In the genomic region with DNA sequence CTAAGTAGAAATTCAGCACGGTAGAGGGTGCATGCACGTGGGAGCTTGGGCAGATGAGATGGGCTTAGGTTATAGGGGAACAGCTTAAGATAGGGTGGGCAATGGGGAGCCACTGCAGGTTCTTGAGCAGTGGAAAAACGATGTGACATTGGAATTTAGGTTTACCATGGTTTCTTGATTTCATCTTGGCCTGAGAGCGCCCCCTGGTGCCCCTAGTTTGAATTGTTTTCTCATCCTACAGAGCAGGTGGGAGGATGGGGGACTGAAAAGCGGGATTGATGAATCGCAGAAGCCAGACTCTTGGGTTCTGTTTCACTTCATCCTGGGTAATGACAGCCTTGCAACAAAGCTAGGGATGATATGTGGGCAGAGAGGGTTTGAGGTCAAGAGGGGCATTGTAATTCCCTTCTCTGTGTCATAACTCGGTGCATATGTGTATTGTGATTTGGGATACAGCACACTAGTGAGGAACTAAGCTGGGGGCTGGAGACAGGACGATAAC, we compare ENCODE assay signal across 8 cellular contexts. TPM values are rescaled to one million over a fixed set of nuclear protein-coding genes. Genes with fewer than 3 reads are reported as not detected.
DNase-seq lines count a peak whose midpoint lies in the region; ATAC-seq, FAIRE-seq and TF ChIP-seq lines count a peak whose summit lies in the region.

No MANE protein-coding gene starts in this region.

- TF ChIP-seq CTCF in foreskin keratinocyte (conservative IDR thresholded peaks at IDR 0.05), result peak; percentile 86
- peak; percentile 52 for TF ChIP-seq CTCF in parathyroid adenoma (IDR thresholded peaks at IDR 0.05)

- no peak for ATAC-seq in activated T-helper 17 cell treated with anti-CD3 and anti-CD28 coated beads, Interleukin-2, amount 50 U/mL, for 72 hours (replicated peaks)
- ATAC-seq in foreskin keratinocyte, result peak; percentile 6
- ATAC-seq in HG02973 (IDR thresholded peaks at IDR 0.05; ENCODE audit: unreplicated experiment), result no peak

- H3K27me3 ChIP-seq in foreskin keratinocyte, result no peaks in the 10 kb centered on the region
- H3K27me3 ChIP-seq in parathyroid adenoma (ENCODE audit: control insufficient read depth, insufficient read depth, low read length), result no peaks in the 10 kb centered on the region

- no peaks in the 10 kb centered on the region for H3K79me2 ChIP-seq in parathyroid adenoma

- peak overlapping the region; percentile 1 to 68 (median 23) for H3K27ac Mint-ChIP-seq in IgD-negative memory B cell
- H3K27ac Mint-ChIP-seq in activated T-helper 17 cell treated with anti-CD3 and anti-CD28 coated beads, Interleukin-2, amount 50 U/mL, for 72 hours, result no peak overlapping the region

- peak overlapping the region in 1 of 4 donors; percentile 21 for H3K4me3 Mint-ChIP-seq in IgD-negative memory B cell
- peak overlapping the region; percentile 3 for H3K4me3 Mint-ChIP-seq in activated T-helper 17 cell treated with anti-CD3 and anti-CD28 coated beads, Interleukin-2, amount 50 U/mL, for 72 hours

- no peak overlapping the region for H3K4me2 ChIP-seq in parathyroid adenoma (ENCODE audit: low read length)

- peaks cover 4% of the 10 kb centered on the region for H3K27me3 Mint-ChIP-seq in IgD-negative memory B cell
- H3K27me3 Mint-ChIP-seq in activated T-helper 17 cell treated with anti-CD3 and anti-CD28 coated beads, Interleukin-2, amount 50 U/mL, for 72 hours, result no peaks in the 10 kb centered on the region

- H3K4me1 Mint-ChIP-seq in IgD-negative memory B cell, result peaks cover 9 to 19% (median 12%) of the 10 kb centered on the region in 3 donors
- peaks cover 19% of the 10 kb centered on the region for H3K4me1 Mint-ChIP-seq in activated T-helper 17 cell treated with anti-CD3 and anti-CD28 coated beads, Interleukin-2, amount 50 U/mL, for 72 hours

- no peaks in the 10 kb centered on the region for H3K36me3 Mint-ChIP-seq in IgD-negative memory B cell
- H3K36me3 Mint-ChIP-seq in activated T-helper 17 cell treated with anti-CD3 and anti-CD28 coated beads, Interleukin-2, amount 50 U/mL, for 72 hours (ENCODE audit: low read depth), result no peaks in the 10 kb centered on the region

- H3K4me1 ChIP-seq in foreskin keratinocyte (no peaks in the 10 kb centered on the region), parathyroid adenoma (peaks cover 4% of the 10 kb centered on the region)

- no peaks in the 10 kb centered on the region for H3K9me3 Mint-ChIP-seq in IgD-negative memory B cell
- no peaks in the 10 kb centered on the region for H3K9me3 Mint-ChIP-seq in activated T-helper 17 cell treated with anti-CD3 and anti-CD28 coated beads, Interleukin-2, amount 50 U/mL, for 72 hours

- H3K4me3 ChIP-seq in parathyroid adenoma (ENCODE audit: low read depth, low read length), result no peak overlapping the region

- H3K9me3 ChIP-seq in parathyroid adenoma (ENCODE audit: control insufficient read depth, low read length), result no peaks in the 10 kb centered on the region

- no peak overlapping the region for H2AFZ ChIP-seq in parathyroid adenoma

- H3K9ac ChIP-seq in parathyroid adenoma, result no peak overlapping the region

- H3K36me3 ChIP-seq in parathyroid adenoma (ENCODE audit: control insufficient read depth, insufficient read depth, low read length), result no peaks in the 10 kb centered on the region

- H3K27ac ChIP-seq in foreskin keratinocyte (no peak overlapping the region), parathyroid adenoma (no peak overlapping the region)

- FAIRE-seq in urothelium cell line (lab: Jason Lieb, UNC), result no peak

- DNase-seq in COR-L47 (lab: John Stamatoyannopoulos, UW), result peak; percentile 68
- peak; percentile 64 for DNase-seq in RPMI8226
- DNase-seq in foreskin keratinocyte, result peak in 1 of 2 donors; percentile 42
- DNase-seq in urothelium cell line (ENCODE audit: low spot score), result peak; percentile 40

RNA-seq across cellular contexts. Expression of gene MCAM, which starts 6.7 kb away (rescaled TPM):
- polyA plus RNA-seq in IgD-negative memory B cell (1.3 TPM), foreskin keratinocyte (12.5 and 20.2 TPM in 2 replicates)
- 10 to 100 TPM in 1 of 2 donors, 1 to 10 TPM in 1; 8.2 to 31.1 TPM for total RNA-seq in activated T-helper 17 cell treated with anti-CD3 and anti-CD28 coated beads, Interleukin-2, amount 50 U/mL, for 72 hours
- 25.5 and 34.0 TPM in 2 replicates for total RNA-seq in foreskin keratinocyte

RNA-seq across cellular contexts. Expression of gene RNF26, which starts 10.7 kb away (rescaled TPM):
- polyA plus RNA-seq in IgD-negative memory B cell (41.1 TPM), foreskin keratinocyte (41.0 and 49.9 TPM in 2 replicates)
- 10 to 100 TPM; 23.7 to 32.6 TPM for total RNA-seq in activated T-helper 17 cell treated with anti-CD3 and anti-CD28 coated beads, Interleukin-2, amount 50 U/mL, for 72 hours
- 30.1 and 35.2 TPM in 2 replicates for total RNA-seq in foreskin keratinocyte

RNA-seq across cellular contexts. Expression of gene C1QTNF5, which starts 17.1 kb away (rescaled TPM):
- polyA plus RNA-seq in IgD-negative memory B cell, result not detected
- total RNA-seq in activated T-helper 17 cell treated with anti-CD3 and anti-CD28 coated beads, Interleukin-2, amount 50 U/mL, for 72 hours, result not detected
- not detected in 2 replicates for total RNA-seq in foreskin keratinocyte
- 0.03 and 0.07 TPM in 2 replicates for polyA plus RNA-seq in foreskin keratinocyte

RNA-seq across cellular contexts. Expression of gene MFRP, which starts 22.9 kb away (rescaled TPM):
- polyA plus RNA-seq in IgD-negative memory B cell, result not detected
- not detected for total RNA-seq in activated T-helper 17 cell treated with anti-CD3 and anti-CD28 coated beads, Interleukin-2, amount 50 U/mL, for 72 hours
- not detected in 2 replicates for total RNA-seq in foreskin keratinocyte
- polyA plus RNA-seq in foreskin keratinocyte, result not detected in 2 replicates

RNA-seq across cellular contexts. Expression of gene USP2, which starts 57.9 kb away (rescaled TPM):
- polyA plus RNA-seq in IgD-negative memory B cell (not detected), foreskin keratinocyte (0.26 and 0.45 TPM in 2 replicates)
- total RNA-seq in activated T-helper 17 cell treated with anti-CD3 and anti-CD28 coated beads, Interleukin-2, amount 50 U/mL, for 72 hours, result 1 to 10 TPM in 1 of 2 donors, under 1 TPM in 1; 0.52 to 1.3 TPM
- 0.27 and 0.42 TPM in 2 replicates for total RNA-seq in foreskin keratinocyte
